Comparison of ENCODE assay signal across 23 cellular contexts in genomic region chr20:50735813-50736212, GRCh38. TPM values are rescaled to one million over a fixed set of nuclear protein-coding genes. Genes with fewer than 3 reads are reported as not detected.
DNase-seq lines count a peak whose midpoint lies in the region; ATAC-seq, FAIRE-seq and TF ChIP-seq lines count a peak whose summit lies in the region.
"Had no signal": no experiment of that assay in that cellular context is flagged by ENCODE, and none has a peak within 500 bp of the region (broad histone marks: within the 10 kb centered on the region; RNA-seq: fewer than 3 reads in every experiment).

No MANE protein-coding gene starts in this region.

- FAIRE-seq in keratinocyte (lab: Jason Lieb, UNC): no peak

- H3K27ac Mint-ChIP-seq in Calu3 (ENCODE audit: unreplicated experiment): peak overlapping the region; percentile 99
- H3K27ac Mint-ChIP-seq: activated CD4-positive, alpha-beta T cell treated with anti-CD3 and anti-CD28 coated beads for 36 hours; activated naive CD4-positive, alpha-beta T cell treated with anti-CD3 and anti-CD28 coated beads, Interleukin-2, amount 50 U/mL, for 72 hours; B cell had no signal

- CTCF ChIA-PET in Calu3 (lab: Charles Lee): interaction anchor here (4.0 to 8.7 kb wide), 2 partner anchors 14 to 73 kb away, joined by 21 to 82 read pairs; no protein-coding TSS in a partner anchor

- no peaks in the 10 kb centered on the region for H3K27me3 Mint-ChIP-seq in Calu3 (ENCODE audit: unreplicated experiment)
- H3K27me3 Mint-ChIP-seq: activated CD4-positive, alpha-beta T cell treated with anti-CD3 and anti-CD28 coated beads for 36 hours; B cell had no signal

- no peak overlapping the region for H3K9ac ChIP-seq in HUES64 (ENCODE audit: low read depth, low read length)
- H3K9ac ChIP-seq in keratinocyte (ENCODE audit: control insufficient read depth, extremely low read depth, insufficient read depth, low read length): no peak overlapping the region

- peaks cover 98% of the 10 kb centered on the region for H3K36me3 Mint-ChIP-seq in Calu3 (ENCODE audit: insufficient read depth, unreplicated experiment)
- H3K36me3 Mint-ChIP-seq: activated naive CD4-positive, alpha-beta T cell treated with anti-CD3 and anti-CD28 coated beads, Interleukin-2, amount 50 U/mL, for 72 hours had no signal

- H3K36me3 ChIP-seq in HUES64 (ENCODE audit: insufficient read depth, low read length) (peaks cover 33% of the 10 kb centered on the region), keratinocyte (ENCODE audit: control insufficient read depth in 2 of 2, extremely low read depth in 1 of 2, insufficient read depth in 2 of 2, low read length in 2 of 2) (peaks cover 0 to 3% of the 10 kb centered on the region in 2 experiments)
- H3K36me3 ChIP-seq: gastroesophageal sphincter, suprapubic skin had no signal

- H3K9me3 ChIP-seq in HUES64 (ENCODE audit: insufficient read depth, low read depth, low read length) (no peaks in the 10 kb centered on the region), keratinocyte (ENCODE audit: control insufficient read depth, low read depth, low read length) (no peaks in the 10 kb centered on the region)
- H3K9me3 ChIP-seq: gastroesophageal sphincter, suprapubic skin had no signal

- peaks cover 52% of the 10 kb centered on the region for H3K4me1 Mint-ChIP-seq in Calu3 (ENCODE audit: low read depth, unreplicated experiment)

- H3K27me3 ChIP-seq in HUES64 (ENCODE audit: insufficient read depth, low read length) (no peaks in the 10 kb centered on the region), keratinocyte (ENCODE audit: control insufficient read depth, extremely low read depth, insufficient read depth, low read length) (no peaks in the 10 kb centered on the region)
- H3K27me3 ChIP-seq: gastroesophageal sphincter, suprapubic skin had no signal

- peaks cover 78% of the 10 kb centered on the region for H3K79me2 ChIP-seq in keratinocyte (ENCODE audit: control insufficient read depth, insufficient read depth, low read length)

- intact Hi-C loops in Calu3 (cut with micrococcal nuclease; ENCODE audit: unreplicated experiment): loop anchor here (2.0 kb wide), 1 partner anchor 73 kb away; no protein-coding TSS in a partner anchor

- H3K4me3 Mint-ChIP-seq in Calu3 (ENCODE audit: low read depth, unreplicated experiment): peak overlapping the region; percentile 61
- H3K4me3 Mint-ChIP-seq: activated CD4-positive, alpha-beta T cell treated with anti-CD3 and anti-CD28 coated beads for 36 hours; B cell had no signal

- H3K9me3 Mint-ChIP-seq in Calu3 (ENCODE audit: low read depth, unreplicated experiment): no peaks in the 10 kb centered on the region
- H3K9me3 Mint-ChIP-seq: activated naive CD4-positive, alpha-beta T cell treated with anti-CD3 and anti-CD28 coated beads, Interleukin-2, amount 50 U/mL, for 72 hours had no signal

- H3K9me1 ChIP-seq in keratinocyte (ENCODE audit: control insufficient read depth, extremely low read depth, insufficient read depth, low read length): no peaks in the 10 kb centered on the region

- H2AFZ ChIP-seq in keratinocyte (ENCODE audit: control insufficient read depth, low read length): no peak overlapping the region

- no peak overlapping the region for H3K4me3 ChIP-seq in HUES64 (ENCODE audit: low read length)
- no peak overlapping the region for H3K4me3 ChIP-seq in keratinocyte (ENCODE audit: control insufficient read depth in 2 of 3, extremely low read depth in 1 of 3, insufficient read depth in 2 of 3, low read depth in 1 of 3, low read length in 3 of 3)
- H3K4me3 ChIP-seq: gastroesophageal sphincter, suprapubic skin had no signal

- H3K27ac ChIP-seq in HUES64 (ENCODE audit: low read depth, low read length) (0 out of 2 replicates have a peak overlapping the region, but pooled peaks have one; percentile 7), keratinocyte (ENCODE audit: control insufficient read depth, insufficient read depth, low read length) (peak overlapping the region; percentile 61)
- H3K27ac ChIP-seq: gastroesophageal sphincter, suprapubic skin had no signal

- ATAC-seq in GM19351 (IDR thresholded peaks at IDR 0.05; ENCODE audit: unreplicated experiment): no peak
- no peak for ATAC-seq in HG02970 (IDR thresholded peaks at IDR 0.05; ENCODE audit: low FRiP score, unreplicated experiment)
- ATAC-seq: activated CD4-positive, alpha-beta T cell treated with anti-CD3 and anti-CD28 coated beads for 36 hours; activated naive CD4-positive, alpha-beta T cell treated with anti-CD3 and anti-CD28 coated beads, Interleukin-2, amount 50 U/mL, for 72 hours; gastroesophageal sphincter; Right ventricle myocardium inferior had no signal

- no peaks in the 10 kb centered on the region for H4K20me1 ChIP-seq in keratinocyte (ENCODE audit: control insufficient read depth, extremely low read depth, insufficient read depth, low read length)

- peak overlapping the region; percentile 40 for H3K4me2 ChIP-seq in keratinocyte (ENCODE audit: control insufficient read depth, extremely low read depth, insufficient read depth, low read depth, low read length)

- TF ChIP-seq CTCF in Calu3 (IDR thresholded peaks at IDR 0.05; ENCODE audit: unreplicated experiment): no peak
- no peak for TF ChIP-seq CTCF in keratinocyte (optimal IDR thresholded peaks at IDR 0.05 in 1 of 3, IDR thresholded peaks at IDR 0.05 in 1 of 3, conservative IDR thresholded peaks at IDR 0.05 in 1 of 3; ENCODE audit: extremely low read depth in 1 of 3, insufficient read depth in 2 of 3, low read length in 3 of 3)

- no TSS peak for BruUV-seq in Calu3 (replicated peaks; lab: Mats Ljungman, UMichigan)

- dilution Hi-C loops in keratinocyte (cut with MboI; ENCODE audit: extremely low pct_ligation_motif_present, low sequenced_read_pairs): loop anchor here (10.0 kb wide), 1 partner anchor 71 kb away; no protein-coding TSS in a partner anchor

- H3K4me1 ChIP-seq in HUES64 (ENCODE audit: insufficient read depth, low read length) (peaks cover 42% of the 10 kb centered on the region), keratinocyte (ENCODE audit: control insufficient read depth, extremely low read depth, insufficient read depth, low read length) (peaks cover 31% of the 10 kb centered on the region)

- no peak for DNase-seq in Calu3
- DNase-seq in SW480 (ENCODE audit: low spot score): peak; percentile 70
- no peak for DNase-seq in keratinocyte (ENCODE audit: low read depth, low spot score)
- DNase-seq in HK-2 (ENCODE audit: unreplicated experiment): no peak
- DNase-seq in DMS79 (lab: John Stamatoyannopoulos, UW): no peak
- DNase-seq: activated CD4-positive, alpha-beta T cell treated with anti-CD3 and anti-CD28 coated beads for 36 hours; caudate nucleus; effector memory CD4-positive, alpha-beta T cell; mesendoderm; MV-4-11; NCI-H774; retina; stimulated activated CD4-positive, alpha-beta T cell treated with anti-CD3 and anti-CD28 coated beads, Interleukin-1b, Interleukin-23, amount 100 ng/mL, for 48 hours had no signal

RNA-seq across cellular contexts. Expression of gene PARD6B, which starts 4.4 kb away (rescaled TPM):
- total RNA-seq in Calu3 (2022): 114 and 127 TPM in 2 replicates
- polyA plus RNA-seq in HUES64 (2013, experiment 1 of 2): 6.1 TPM
- polyA plus RNA-seq in HUES64 (2013, experiment 2 of 2): 6.4 TPM
- 1.4 to 2.0 TPM (median 1.4 TPM) in 3 replicates for polyA plus RNA-seq in keratinocyte
- 9.9 TPM for polyA plus RNA-seq in keratinocyte (2011; ENCODE audit: low read depth)
- 0.30 and 1.1 TPM in 2 replicates for polyA plus RNA-seq in keratinocyte (2011; cell fraction: cytosol; rRNA removed)
- 2.0 and 2.9 TPM in 2 replicates for polyA plus RNA-seq in keratinocyte (2011; cell fraction: nucleus; rRNA removed)
- 1.1 and 9.7 TPM in 2 replicates for polyA plus RNA-seq in keratinocyte (2012; ENCODE audit: low replicate concordance)
- polyA minus RNA-seq in keratinocyte: 1.8 to 4.9 TPM (median 2.5 TPM) in 3 replicates
- polyA minus RNA-seq in keratinocyte (2011; cell fraction: cytosol; rRNA and poly(A)+ RNA removed): 1.5 TPM
- polyA minus RNA-seq in keratinocyte (2011; cell fraction: nucleus; rRNA and poly(A)+ RNA removed): 2.5 and 4.3 TPM in 2 replicates

RNA-seq across cellular contexts. Expression of gene RIPOR3, which starts 44.5 kb away (rescaled TPM):
- 2.8 and 4.0 TPM in 2 replicates for total RNA-seq in Calu3 (2022)
- polyA plus RNA-seq in HUES64 (2013, experiment 1 of 2): 0.85 TPM
- polyA plus RNA-seq in HUES64 (2013, experiment 2 of 2): 0.89 TPM
- polyA plus RNA-seq in keratinocyte: 0.10 to 0.40 TPM (median 0.10 TPM) in 3 replicates
- 0.42 TPM for polyA plus RNA-seq in keratinocyte (2011; ENCODE audit: low read depth)
- polyA plus RNA-seq in keratinocyte (2011; cell fraction: cytosol; rRNA removed): 0.05 and 0.06 TPM in 2 replicates
- 0.43 and 0.44 TPM in 2 replicates for polyA plus RNA-seq in keratinocyte (2011; cell fraction: nucleus; rRNA removed)
- 0.22 and 1.2 TPM in 2 replicates for polyA plus RNA-seq in keratinocyte (2012; ENCODE audit: low replicate concordance)
- polyA minus RNA-seq in keratinocyte: 0.10 to 0.72 TPM in 2 of 3 replicates, not detected in the other
- polyA minus RNA-seq in keratinocyte (2011; cell fraction: cytosol; rRNA and poly(A)+ RNA removed): not detected
- 0.11 and 0.31 TPM in 2 replicates for polyA minus RNA-seq in keratinocyte (2011; cell fraction: nucleus; rRNA and poly(A)+ RNA removed)
- total RNA-seq: activated CD4-positive, alpha-beta T cell treated with anti-CD3 and anti-CD28 coated beads for 36 hours; HT1080 had no signal
- polyA plus RNA-seq: neural cell had no signal

RNA-seq across cellular contexts. Expression of gene BCAS4, which starts 59.0 kb away (rescaled TPM):
- total RNA-seq in Calu3 (2022): 11.3 and 13.5 TPM in 2 replicates
- 8.2 TPM for polyA plus RNA-seq in HUES64 (2013, experiment 1 of 2)
- polyA plus RNA-seq in HUES64 (2013, experiment 2 of 2): 12.2 TPM
- 13.8 to 23.1 TPM (median 19.0 TPM) in 3 replicates for polyA plus RNA-seq in keratinocyte
- 1.3 TPM for polyA plus RNA-seq in keratinocyte (2011; ENCODE audit: low read depth)
- 9.0 and 22.6 TPM in 2 replicates for polyA plus RNA-seq in keratinocyte (2011; cell fraction: cytosol; rRNA removed)
- polyA plus RNA-seq in keratinocyte (2011; cell fraction: nucleus; rRNA removed): 7.0 and 12.3 TPM in 2 replicates
- 6.9 and 15.7 TPM in 2 replicates for polyA plus RNA-seq in keratinocyte (2012; ENCODE audit: low replicate concordance)
- 4.0 to 9.0 TPM (median 8.4 TPM) in 3 replicates for polyA minus RNA-seq in keratinocyte
- polyA minus RNA-seq in keratinocyte (2011; cell fraction: cytosol; rRNA and poly(A)+ RNA removed): 8.2 TPM
- 3.8 and 8.4 TPM in 2 replicates for polyA minus RNA-seq in keratinocyte (2011; cell fraction: nucleus; rRNA and poly(A)+ RNA removed)
